ENCODE assay signal across 13 cellular contexts in genomic region chr9:126519660-126520425, GRCh38.
DNase-seq lines count a peak whose midpoint lies in the region; ATAC-seq and TF ChIP-seq lines count a peak whose summit lies in the region.
"Had no signal": no experiment of that assay in that cellular context is flagged by ENCODE, and none has a peak within 500 bp of the region (broad histone marks: within the 10 kb centered on the region; RNA-seq: fewer than 3 reads in every experiment).

No MANE protein-coding gene starts in this region.

- peaks cover 47% of the 10 kb centered on the region for H3K4me1 Mint-ChIP-seq in activated T-cell treated with anti-CD3 and anti-CD28 coated beads, Interleukin-2, amount 50 U/mL, for 4 hours (ENCODE audit: low read depth)
- H3K4me1 Mint-ChIP-seq in activated T-cell treated with anti-CD3 and anti-CD28 coated beads, Interleukin-2, amount 50 U/mL, for 24 hours (ENCODE audit: low read depth) = peaks cover 59% of the 10 kb centered on the region
- H3K4me1 Mint-ChIP-seq in effector memory CD8-positive, alpha-beta T cell (ENCODE audit: low read depth in 2 of 2) = peaks cover 55 to 60% of the 10 kb centered on the region in 2 donors

- no peak overlapping the region for H3K4me3 ChIP-seq in psoas muscle

- H3K9me3 Mint-ChIP-seq in activated T-cell treated with anti-CD3 and anti-CD28 coated beads, Interleukin-2, amount 50 U/mL, for 4 hours = no peaks in the 10 kb centered on the region
- H3K9me3 Mint-ChIP-seq in activated T-cell treated with anti-CD3 and anti-CD28 coated beads, Interleukin-2, amount 50 U/mL, for 24 hours = no peaks in the 10 kb centered on the region
- no peaks in the 10 kb centered on the region for H3K9me3 Mint-ChIP-seq in effector memory CD8-positive, alpha-beta T cell
- H3K9me3 Mint-ChIP-seq: stimulated activated naive CD8-positive, alpha-beta T cell treated with anti-CD3 and anti-CD28 coated beads, Interleukin-15, Interleukin-2, amounts not matched to agents 100 ng/mL and 50 ng/mL, for 24 hours had no signal

- no peaks in the 10 kb centered on the region for H3K36me3 Mint-ChIP-seq in activated T-cell treated with anti-CD3 and anti-CD28 coated beads, Interleukin-2, amount 50 U/mL, for 4 hours (ENCODE audit: insufficient read depth)
- no peaks in the 10 kb centered on the region for H3K36me3 Mint-ChIP-seq in activated T-cell treated with anti-CD3 and anti-CD28 coated beads, Interleukin-2, amount 50 U/mL, for 24 hours (ENCODE audit: low read depth)
- H3K36me3 Mint-ChIP-seq in effector memory CD8-positive, alpha-beta T cell (ENCODE audit: insufficient read depth) = peaks cover 4% of the 10 kb centered on the region

- H3K4me1 ChIP-seq in psoas muscle = peaks cover 10% of the 10 kb centered on the region

- intact Hi-C loops in psoas muscle (cut with DNase I) = no loop called here

- H3K9me3 ChIP-seq in psoas muscle = no peaks in the 10 kb centered on the region
- H3K9me3 ChIP-seq: Caco-2 had no signal

- H3K27ac ChIP-seq in psoas muscle = no peak overlapping the region

- peak overlapping the region; percentile 27 for H3K4me3 Mint-ChIP-seq in activated T-cell treated with anti-CD3 and anti-CD28 coated beads, Interleukin-2, amount 50 U/mL, for 4 hours
- no peak overlapping the region for H3K4me3 Mint-ChIP-seq in activated T-cell treated with anti-CD3 and anti-CD28 coated beads, Interleukin-2, amount 50 U/mL, for 24 hours
- H3K4me3 Mint-ChIP-seq in effector memory CD8-positive, alpha-beta T cell = peak overlapping the region; percentile 57 to 91
- H3K4me3 Mint-ChIP-seq: stimulated activated naive CD8-positive, alpha-beta T cell treated with anti-CD3 and anti-CD28 coated beads, Interleukin-15, Interleukin-2, amounts not matched to agents 100 ng/mL and 50 ng/mL, for 24 hours had no signal

- no peaks in the 10 kb centered on the region for H3K36me3 ChIP-seq in psoas muscle (ENCODE audit: insufficient read depth in 1 of 2, low read depth in 1 of 2)

- no peak for TF ChIP-seq CTCF in psoas muscle (IDR thresholded peaks at IDR 0.05)

- H3K27me3 Mint-ChIP-seq in activated T-cell treated with anti-CD3 and anti-CD28 coated beads, Interleukin-2, amount 50 U/mL, for 4 hours (ENCODE audit: low read depth) = peaks cover 46% of the 10 kb centered on the region
- peaks cover 79% of the 10 kb centered on the region for H3K27me3 Mint-ChIP-seq in activated T-cell treated with anti-CD3 and anti-CD28 coated beads, Interleukin-2, amount 50 U/mL, for 24 hours
- H3K27me3 Mint-ChIP-seq in effector memory CD8-positive, alpha-beta T cell = no peaks in the 10 kb centered on the region

- no peak for DNase-seq in activated T-cell treated with anti-CD3 and anti-CD28 coated beads, Interleukin-2, amount 50 U/mL, for 4 hours
- no peak for DNase-seq in activated T-cell treated with anti-CD3 and anti-CD28 coated beads, Interleukin-2, amount 50 U/mL, for 24 hours
- peak; percentile 35 for DNase-seq in LHCN-M2 (ENCODE audit: low read depth)
- DNase-seq in effector memory CD8-positive, alpha-beta T cell = peak in 1 of 3 experiments; percentile 35
- DNase-seq in psoas muscle = no peak
- DNase-seq in SHP77 (lab: John Stamatoyannopoulos, UW) = no peak
- DNase-seq in RPMI8226 = no peak
- DNase-seq: anterior cingulate cortex, Caco-2, NCI-H1048, SHP77 treated with DMSO at 0.1 percent for 48 hours had no signal

- peaks cover 0 to 63% (median 14%) of the 10 kb centered on the region in 3 donors for H3K27me3 ChIP-seq in psoas muscle (ENCODE audit: insufficient read depth in 3 of 3, low read length in 2 of 3)

- H3K27ac Mint-ChIP-seq in activated T-cell treated with anti-CD3 and anti-CD28 coated beads, Interleukin-2, amount 50 U/mL, for 24 hours = no peak overlapping the region
- peak overlapping the region; percentile 77 to 79 for H3K27ac Mint-ChIP-seq in effector memory CD8-positive, alpha-beta T cell
- H3K27ac Mint-ChIP-seq: stimulated activated naive CD8-positive, alpha-beta T cell treated with anti-CD3 and anti-CD28 coated beads, Interleukin-15, Interleukin-2, amounts not matched to agents 100 ng/mL and 50 ng/mL, for 24 hours had no signal

- peak; percentile 12 to 29 for ATAC-seq in activated T-cell treated with anti-CD3 and anti-CD28 coated beads, Interleukin-2, amount 50 U/mL, for 4 hours
- ATAC-seq in effector memory CD8-positive, alpha-beta T cell (replicated peaks) = peak; percentile 51
- ATAC-seq in psoas muscle (peak in 3 of 4 donors; percentile 58 to 89 (median 71)), GM19452 (IDR thresholded peaks at IDR 0.05; ENCODE audit: unreplicated experiment) (no peak)

- 53 to 65% (median 60%) methylated on average over 22 of the region's 22 CpGs for WGBS in psoas muscle, 3 donors
